ENCODE assay signal across 29 cellular contexts in genomic region chr11:8512547-8512946, GRCh38.
"Had no signal": no experiment of that assay in that cellular context is flagged by ENCODE, and none has a peak within 500 bp of the region (broad histone marks: within the 10 kb centered on the region; RNA-seq: fewer than 3 reads in every experiment).

No MANE protein-coding gene starts in this region.

- H3K36me3 ChIP-seq: esophagus muscularis mucosa, gastroesophageal sphincter, heart left ventricle, left lung, ovary, suprapubic skin, transverse colon, upper lobe of right lung, uterus had no signal

- ATAC-seq: effector memory CD8-positive, alpha-beta T cell; foreskin keratinocyte; gastroesophageal sphincter; heart left ventricle; left cardiac atrium; left lung; naive thymus-derived CD8-positive, alpha-beta T cell; sciatic nerve; stimulated activated naive CD8-positive, alpha-beta T cell treated with anti-CD3 and anti-CD28 coated beads, Interleukin-15, amount 100 ng/mL, for 72 hours; upper lobe of right lung had no signal

- H3K4me1 ChIP-seq: esophagus muscularis mucosa, foreskin keratinocyte, gastroesophageal sphincter, heart left ventricle, left lung, suprapubic skin, transverse colon, upper lobe of right lung, uterus had no signal

- H3K9me3 ChIP-seq: esophagus muscularis mucosa, ovary, transverse colon, upper lobe of right lung, uterus had no signal

- FAIRE-seq: endometrium, kidney had no signal

- H3K4me3 ChIP-seq: esophagus muscularis mucosa, gastroesophageal sphincter, heart left ventricle, hepatocyte, left lung, ovary, smooth muscle cell, suprapubic skin, transverse colon, upper lobe of right lung, uterus had no signal

- DNase-seq: cortex of kidney; effector memory CD8-positive, alpha-beta T cell; heart left ventricle; kidney; left cardiac atrium; left lung; mesendoderm; midbrain; naive thymus-derived CD8-positive, alpha-beta T cell; nephron progenitor cell; occipital lobe; ovary; stimulated activated CD4-positive, alpha-beta T cell treated with anti-CD3 and anti-CD28 coated beads, Interleukin-12 subunit alpha, Interleukin-12 subunit beta, amount 100 ng/mL, for 4 hours; stimulated activated CD4-positive, alpha-beta T cell treated with anti-CD3 and anti-CD28 coated beads, Interleukin-1b, Interleukin-23, amount 100 ng/mL, for 48 hours; stimulated activated CD4-positive, alpha-beta T cell treated with anti-CD3 and anti-CD28 coated beads, Interleukin-4, amount 100 ng/mL, for 1 hour; stimulated activated CD8-positive, alpha-beta memory T cell treated with anti-CD3 and anti-CD28 coated beads, Interleukin-4, amount 100 ng/mL, for 48 hours; stimulated activated naive CD4-positive, alpha-beta T cell; stimulated activated naive CD8-positive, alpha-beta T cell treated with anti-CD3 and anti-CD28 coated beads, Interleukin-15, amount 100 ng/mL, for 72 hours; transverse colon; upper lobe of right lung; uterus had no signal

- H3K27ac ChIP-seq: esophagus muscularis mucosa, foreskin keratinocyte, gastroesophageal sphincter, heart left ventricle, hepatocyte, ovary, suprapubic skin, transverse colon, upper lobe of right lung, uterus had no signal

- H3K4me2 ChIP-seq: hepatocyte, smooth muscle cell had no signal

- H3K27me3 ChIP-seq: esophagus muscularis mucosa, gastroesophageal sphincter, hepatocyte, left lung, ovary, suprapubic skin, transverse colon, upper lobe of right lung, uterus had no signal

- H3K79me2 ChIP-seq: hepatocyte had no signal

- H2AFZ ChIP-seq: hepatocyte had no signal
